16 cellular contexts compared by ENCODE assay signal in the genomic region with DNA sequence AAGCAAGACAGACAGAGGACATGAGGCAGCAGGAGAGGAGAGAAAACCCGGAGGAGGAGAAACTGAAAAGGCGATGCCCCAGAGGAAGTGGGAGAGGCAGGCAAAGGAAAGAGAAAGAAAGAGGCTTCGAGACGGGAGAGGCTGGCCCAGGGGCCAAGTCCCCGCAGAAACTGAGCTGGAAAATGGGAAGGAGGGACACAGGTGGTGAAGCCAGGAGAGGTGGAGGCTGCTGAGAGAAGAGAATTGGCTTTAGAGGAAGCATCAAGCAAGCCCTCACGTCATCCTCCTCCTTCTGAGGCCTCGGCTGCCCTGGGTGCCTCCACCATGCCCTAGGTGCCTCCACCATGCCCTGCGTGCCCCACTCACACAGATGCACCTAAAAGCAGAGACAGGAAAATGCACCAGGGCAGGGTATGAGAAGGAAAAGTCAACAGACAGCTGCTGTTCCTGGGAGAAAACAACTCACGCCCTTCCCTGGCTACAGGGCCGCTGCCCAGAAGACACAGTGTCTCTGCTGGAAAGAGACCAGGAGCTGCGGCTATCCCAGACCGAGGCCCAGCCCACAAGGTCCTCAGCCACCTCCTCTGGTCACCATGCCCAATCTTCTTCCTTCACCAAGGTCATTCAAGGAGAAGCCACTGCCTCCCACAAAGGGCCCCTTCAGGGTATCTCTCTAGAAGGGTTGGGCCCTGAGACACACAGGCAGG. TPM values are rescaled to one million over a fixed set of nuclear protein-coding genes. Genes with fewer than 3 reads are reported as not detected.
A peak's percentile ranks its signal among the peaks of the same experiment; 100 is the strongest.
DNase-seq lines count a peak whose midpoint lies in the region; ATAC-seq, FAIRE-seq and TF ChIP-seq lines count a peak whose summit lies in the region.
"Had no signal": no experiment of that assay in that cellular context is flagged by ENCODE, and none has a peak within 500 bp of the region (broad histone marks: within the 10 kb centered on the region; RNA-seq: fewer than 3 reads in every experiment).

No MANE protein-coding gene starts in this region.

- FAIRE-seq in D721Med (lab: Jason Lieb, UNC) = no peak

- TF ChIP-seq CTCF in right atrium auricular region (IDR thresholded peaks at IDR 0.05) (no peak), ovary (IDR thresholded peaks at IDR 0.05) (no peak), D721Med (IDR thresholded peaks at IDR 0.05; ENCODE audit: insufficient read depth, missing control alignments) (no peak)

- H3K4me1 ChIP-seq in right atrium auricular region (peaks cover 0 to 40% of the 10 kb centered on the region in 2 donors), ovary (ENCODE audit: insufficient read depth) (peaks cover 44% of the 10 kb centered on the region)

- H3K4me3 ChIP-seq in right atrium auricular region (peak overlapping the region in 1 of 2 donors; percentile 11), ovary (no peak overlapping the region), H7 (ENCODE audit: insufficient read depth, low read depth, low read length) (no peak overlapping the region)

- TF ChIP-seq EP300 in ovary (IDR thresholded peaks at IDR 0.05) = no peak

- H3K27ac ChIP-seq in right atrium auricular region = peak overlapping the region; percentile 39 to 67
- peak overlapping the region in 1 of 2 donors; percentile 4 for H3K27ac ChIP-seq in ovary

- H3K9me3 ChIP-seq in right atrium auricular region (no peaks in the 10 kb centered on the region), ovary (no peaks in the 10 kb centered on the region)

- intact Hi-C loops in Right ventricle myocardium inferior (cut with DNase I) = no loop called here
- intact Hi-C loops in cardiac septum (cut with DNase I) = no loop called here
- intact Hi-C loops in ovary (cut with DNase I) = no loop called here

- H3K36me3 ChIP-seq in right atrium auricular region = no peaks in the 10 kb centered on the region
- no peaks in the 10 kb centered on the region for H3K36me3 ChIP-seq in ovary
- H3K36me3 ChIP-seq in H7 (replicated peaks; ENCODE audit: control insufficient read depth, insufficient read depth, low read length) = no peaks in the 10 kb centered on the region

- TF ChIP-seq POLR2A in ovary (IDR thresholded peaks at IDR 0.05) = no peak

- DNase-seq in Right ventricle myocardium inferior (ENCODE audit: missing footprints) (no peak), cardiac septum (ENCODE audit: low spot score) (no peak), right atrium auricular region (ENCODE audit: low spot score) (peak; percentile 56), ovary (peak in 3 of 5 donors; percentile 31 to 53 (median 40)), ureter (ENCODE audit: low spot score) (peak; percentile 42), D721Med (ENCODE audit: insufficient read length, low spot score) (no peak), ecto neural progenitor cell (ENCODE audit: low spot score) (no peak), H7 (no peak)
- DNase-seq: activated gamma-delta T cell treated with Interleukin-2 at 50 U/mL for 16 hours, erythroblast, HFFc6, MV-4-11, OCI-M1, T-cell had no signal

- peak; percentile 45 for ATAC-seq in Right ventricle myocardium inferior
- ATAC-seq: T-cell had no signal

- WGBS in ovary, 3 donors = 33 to 50% (median 45%) methylated on average over 12 of the region's 12 CpGs

- H3K27me3 ChIP-seq in right atrium auricular region = no peaks in the 10 kb centered on the region
- H3K27me3 ChIP-seq in ovary = no peaks in the 10 kb centered on the region
- no peaks in the 10 kb centered on the region; the same call in 1 of the 2 replicates for H3K27me3 ChIP-seq in H7 (ENCODE audit: control insufficient read depth, insufficient read depth, low read length)

RNA-seq across cellular contexts. Expression of a gene that starts 14.3 kb away (rescaled TPM):
- total RNA-seq in Right ventricle myocardium inferior (41.2 TPM), cardiac septum (28.0 TPM), right atrium auricular region (10 to 100 TPM; 28.6 to 42.6 TPM), ovary (100 to 1,000 TPM; 119 to 322 (median 264) TPM), ureter (41.8 TPM)
- 100 to 1,000 TPM; 256 to 445 TPM for polyA plus RNA-seq in ovary
- 17.8 and 32.8 TPM in 2 replicates for total RNA-seq in H7 (2014; rRNA removed; shearing (Covaris generic))
- total RNA-seq: HFFc6 had no signal

RNA-seq across cellular contexts. Expression of a gene that starts 37.6 kb away (rescaled TPM):
- total RNA-seq in Right ventricle myocardium inferior = 2.7 TPM
- 1.6 TPM for total RNA-seq in cardiac septum
- under 1 TPM; 0.59 to 0.78 TPM for total RNA-seq in right atrium auricular region
- total RNA-seq in ovary = 10 to 100 TPM in 5 of 7 donors, 1 to 10 TPM in 2; 3.2 to 23.1 (median 14.7) TPM
- polyA plus RNA-seq in ovary = 1 to 10 TPM; 1.7 to 5.0 TPM
- 1.6 TPM for total RNA-seq in ureter
- 0.07 and 0.66 TPM in 2 replicates for total RNA-seq in H7 (2014; rRNA removed; shearing (Covaris generic))
- total RNA-seq: A673, HT1080 had no signal

Comparison
In these comparisons a context has a peak if more than half of its experiments do, and no peak if none do; other contexts are left out.
1. DNase-seq: peak in right atrium auricular region (single experiment), ovary (3 of 5) and ureter (single experiment); none in Right ventricle myocardium inferior (single experiment), cardiac septum (single experiment), D721Med (single experiment), ecto neural progenitor cell (single experiment) and H7 (single experiment).